In the genomic region with DNA sequence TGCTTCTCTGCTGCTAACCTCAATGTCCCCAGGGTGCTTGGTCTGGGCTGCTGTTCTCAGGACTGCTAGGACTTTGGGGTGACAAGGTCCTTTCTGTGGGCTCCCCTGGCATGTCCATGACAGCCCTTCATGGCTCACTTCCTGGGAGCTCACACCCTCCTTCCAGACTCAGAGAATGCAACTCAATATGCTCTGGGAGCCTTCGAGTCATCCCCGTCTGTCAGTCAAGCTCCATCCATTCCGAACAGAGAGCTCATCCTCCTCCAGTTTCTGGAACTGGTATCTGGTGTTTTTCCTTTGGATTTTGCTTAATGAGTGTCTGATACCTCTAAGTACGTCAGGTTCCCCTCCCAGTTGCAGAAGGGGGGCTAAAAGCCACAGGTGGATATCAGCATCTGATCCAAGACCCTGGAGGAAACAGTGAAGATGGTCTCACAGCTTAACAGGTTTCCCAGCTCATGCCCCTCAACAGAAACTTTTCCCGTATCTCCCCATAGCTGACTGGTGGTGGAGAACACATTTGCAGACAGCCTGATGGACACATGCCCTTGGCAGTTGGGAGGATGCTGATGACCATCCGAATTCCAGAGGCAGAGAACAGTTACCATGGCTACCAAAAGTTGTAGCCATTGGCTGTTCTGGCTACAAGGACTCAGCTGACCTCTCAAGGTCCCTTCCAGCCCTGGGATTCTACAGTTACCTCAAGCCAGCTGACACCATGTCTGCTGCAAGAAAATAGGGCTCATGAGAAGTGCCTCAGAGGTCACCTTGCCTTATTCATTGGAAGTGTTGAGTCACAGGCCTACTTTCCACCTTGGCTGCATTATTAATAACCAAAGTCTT, we compare ENCODE assay signal across 13 cellular contexts. TPM values are rescaled to one million over a fixed set of nuclear protein-coding genes. Genes with fewer than 3 reads are reported as not detected.
A peak's percentile ranks its signal among the peaks of the same experiment; 100 is the strongest.
DNase-seq lines count a peak whose midpoint lies in the region; ATAC-seq and TF ChIP-seq lines count a peak whose summit lies in the region.
"Had no signal": no experiment of that assay in that cellular context is flagged by ENCODE, and none has a peak within 500 bp of the region (broad histone marks: within the 10 kb centered on the region; RNA-seq: fewer than 3 reads in every experiment).

No MANE protein-coding gene starts in this region.

- POLR2A ChIA-PET in MCF 10A (lab: Yijun Ruan, JAX), result interaction anchor here (3.5 kb wide), 1 partner anchor 9 kb away, joined by 24 read pairs; a partner anchor contains a TSS

- no peak for TF ChIP-seq EP300 in stomach (IDR thresholded peaks at IDR 0.05)

- H3K4me1 ChIP-seq in breast epithelium (no peaks in the 10 kb centered on the region), stomach (peaks cover 0 to 21% (median 4%) of the 10 kb centered on the region in 4 donors)
- H3K4me1 ChIP-seq: BE2C, tibial artery had no signal

- peak; percentile 22 to 38 for ATAC-seq in activated T-cell treated with anti-CD3 and anti-CD28 coated beads, Interleukin-2, amount 50 U/mL, for 72 hours (replicated peaks in 1 of 2)
- ATAC-seq in HG03565 (IDR thresholded peaks at IDR 0.05; ENCODE audit: unreplicated experiment) (no peak), left lobe of liver (no peak)

- H3K27ac ChIP-seq in breast epithelium (peak overlapping the region; percentile 12 to 73), stomach (peak overlapping the region in 3 of 5 donors; percentile 7 to 37 (median 10))
- H3K27ac ChIP-seq: tibial artery had no signal

- no peaks in the 10 kb centered on the region for H3K36me3 ChIP-seq in breast epithelium
- H3K36me3 ChIP-seq in stomach, result peaks cover 37 to 61% (median 53%) of the 10 kb centered on the region in 4 donors

- DNase-seq in breast epithelium (ENCODE audit: low spot score in 2 of 2), result no peak
- DNase-seq in MCF 10A (ENCODE audit: unreplicated experiment), result no peak
- DNase-seq in activated T-cell treated with anti-CD3 and anti-CD28 coated beads, Interleukin-2, amount 50 U/mL, for 72 hours, result no peak
- peak; percentile 49 for DNase-seq in fibroblast of mammary gland (ENCODE audit: low read depth)
- DNase-seq in stomach, result no peak
- DNase-seq in progenitor cell of endocrine pancreas (ENCODE audit: low spot score, unreplicated experiment), result no peak
- DNase-seq in left lobe of liver (ENCODE audit: low spot score), result no peak
- DNase-seq: BE2C, NCI-H1417, T-helper 9 cell had no signal

- H3K36me3 Mint-ChIP-seq in MCF 10A (ENCODE audit: insufficient read depth, unreplicated experiment), result peaks cover 60% of the 10 kb centered on the region
- peaks cover 0 to 19% of the 10 kb centered on the region in 2 donors for H3K36me3 Mint-ChIP-seq in activated T-cell treated with anti-CD3 and anti-CD28 coated beads, Interleukin-2, amount 50 U/mL, for 72 hours (ENCODE audit: insufficient read depth in 2 of 2)
- H3K36me3 Mint-ChIP-seq in progenitor cell of endocrine pancreas (ENCODE audit: insufficient read depth), result peaks cover 16% of the 10 kb centered on the region

- TF ChIP-seq POLR2A in breast epithelium (IDR thresholded peaks at IDR 0.05) (no peak), stomach (IDR thresholded peaks at IDR 0.05) (no peak)

- no peak overlapping the region for H3K27ac Mint-ChIP-seq in MCF 10A (ENCODE audit: low read depth, unreplicated experiment)
- peak overlapping the region; percentile 70 for H3K27ac Mint-ChIP-seq in activated T-cell treated with anti-CD3 and anti-CD28 coated beads, Interleukin-2, amount 50 U/mL, for 72 hours
- no peak overlapping the region for H3K27ac Mint-ChIP-seq in progenitor cell of endocrine pancreas
- H3K27ac Mint-ChIP-seq: nephron had no signal

- H3K9me3 Mint-ChIP-seq in MCF 10A (ENCODE audit: unreplicated experiment), result no peaks in the 10 kb centered on the region
- H3K9me3 Mint-ChIP-seq in activated T-cell treated with anti-CD3 and anti-CD28 coated beads, Interleukin-2, amount 50 U/mL, for 72 hours, result no peaks in the 10 kb centered on the region
- no peaks in the 10 kb centered on the region for H3K9me3 Mint-ChIP-seq in progenitor cell of endocrine pancreas (ENCODE audit: low read depth)
- H3K9me3 Mint-ChIP-seq: nephron had no signal

- BruUV-seq in MCF 10A (replicated peaks; lab: Mats Ljungman, UMichigan), result no TSS peak

- H3K27me3 ChIP-seq in breast epithelium (no peaks in the 10 kb centered on the region), stomach (no peaks in the 10 kb centered on the region)
- H3K27me3 ChIP-seq: BE2C, tibial artery had no signal

- H3K4me1 Mint-ChIP-seq in MCF 10A (ENCODE audit: insufficient read depth, unreplicated experiment) (peaks cover under 1% of the 10 kb centered on the region), progenitor cell of endocrine pancreas (ENCODE audit: low read depth) (no peaks in the 10 kb centered on the region)
- peaks cover 77% of the 10 kb centered on the region for H3K4me1 Mint-ChIP-seq in activated T-cell treated with anti-CD3 and anti-CD28 coated beads, Interleukin-2, amount 50 U/mL, for 72 hours (ENCODE audit: low read depth)
- H3K4me1 Mint-ChIP-seq: nephron had no signal

- no peak for TF ChIP-seq CTCF in breast epithelium (IDR thresholded peaks at IDR 0.05)
- no peak for TF ChIP-seq CTCF in MCF 10A (IDR thresholded peaks at IDR 0.05; ENCODE audit: unreplicated experiment)
- TF ChIP-seq CTCF in fibroblast of mammary gland (conservative IDR thresholded peaks at IDR 0.05; ENCODE audit: control insufficient read depth, insufficient read depth, low read depth, low read length), result no peak
- no peak for TF ChIP-seq CTCF in stomach (IDR thresholded peaks at IDR 0.05)
- no peak for TF ChIP-seq CTCF in progenitor cell of endocrine pancreas (IDR thresholded peaks at IDR 0.05; ENCODE audit: unreplicated experiment)

- CTCF ChIA-PET in MCF 10A (lab: Yijun Ruan, JAX), result interaction anchor here (0.7 to 1.1 kb wide), 2 partner anchors 22 to 46 kb away, joined by 3 read pairs; no protein-coding TSS in a partner anchor

- no peak overlapping the region for H3K4me3 ChIP-seq in breast epithelium
- no peak overlapping the region for H3K4me3 ChIP-seq in fibroblast of mammary gland (ENCODE audit: control insufficient read depth, low read depth, low read length)
- H3K4me3 ChIP-seq in stomach, result no peak overlapping the region
- H3K4me3 ChIP-seq: tibial artery had no signal

- H3K9me3 ChIP-seq in breast epithelium, result no peaks in the 10 kb centered on the region
- H3K9me3 ChIP-seq in stomach, result no peaks in the 10 kb centered on the region
- H3K9me3 ChIP-seq: BE2C, tibial artery had no signal

- no peak overlapping the region for H3K4me3 Mint-ChIP-seq in MCF 10A (ENCODE audit: unreplicated experiment)
- peak overlapping the region in 1 of 2 donors; percentile 36 for H3K4me3 Mint-ChIP-seq in activated T-cell treated with anti-CD3 and anti-CD28 coated beads, Interleukin-2, amount 50 U/mL, for 72 hours
- no peak overlapping the region for H3K4me3 Mint-ChIP-seq in progenitor cell of endocrine pancreas (ENCODE audit: low read depth)
- H3K4me3 Mint-ChIP-seq: nephron had no signal

- H3K27me3 Mint-ChIP-seq in MCF 10A (ENCODE audit: insufficient read depth, unreplicated experiment) (no peaks in the 10 kb centered on the region), progenitor cell of endocrine pancreas (no peaks in the 10 kb centered on the region)
- H3K27me3 Mint-ChIP-seq in activated T-cell treated with anti-CD3 and anti-CD28 coated beads, Interleukin-2, amount 50 U/mL, for 72 hours (ENCODE audit: low read depth), result no peaks in the 10 kb centered on the region

- 87 to 98% (median 88%) methylated on average over 5 to 6 of the region's 6 CpGs for WGBS in stomach, 5 donors

- intact Hi-C loops in breast epithelium (cut with DNase I; ENCODE audit: low total_unique reads), result no loop called here
- intact Hi-C loops in MCF 10A (cut with micrococcal nuclease), result no loop called here
- intact Hi-C loops in stomach (cut with DNase I; ENCODE audit: low total_unique reads), result no loop called here

RNA-seq across cellular contexts. Expression of a gene that starts 9.5 kb away (rescaled TPM):
- total RNA-seq in breast epithelium, result 10 to 100 TPM; 23.3 to 26.8 (median 26.2) TPM
- 54.4 and 57.8 TPM in 2 replicates for total RNA-seq in MCF 10A (2022)
- 10 to 100 TPM; 66.2 to 78.9 TPM for total RNA-seq in activated T-cell treated with anti-CD3 and anti-CD28 coated beads, Interleukin-2, amount 50 U/mL, for 72 hours
- 10 to 100 TPM in 2 of 5 donors, 1 to 10 TPM in 3; 8.1 to 20.0 (median 9.9) TPM for total RNA-seq in stomach
- polyA plus RNA-seq in stomach, result 10 to 100 TPM; 14.0 to 35.4 (median 23.9) TPM
- 36.7 and 38.1 TPM in 2 replicates for total RNA-seq in progenitor cell of endocrine pancreas
- 16.1 TPM for total RNA-seq in left lobe of liver

Comparison
In these comparisons a context has a peak if more than half of its experiments do, and no peak if none do; other contexts are left out.
1. ATAC-seq: peak in activated T-cell treated with anti-CD3 and anti-CD28 coated beads, Interleukin-2, amount 50 U/mL, for 72 hours (2 of 2); none in HG03565 (single experiment) and left lobe of liver (single experiment).